ENCODE assay signal across 13 cellular contexts in the genomic region with DNA sequence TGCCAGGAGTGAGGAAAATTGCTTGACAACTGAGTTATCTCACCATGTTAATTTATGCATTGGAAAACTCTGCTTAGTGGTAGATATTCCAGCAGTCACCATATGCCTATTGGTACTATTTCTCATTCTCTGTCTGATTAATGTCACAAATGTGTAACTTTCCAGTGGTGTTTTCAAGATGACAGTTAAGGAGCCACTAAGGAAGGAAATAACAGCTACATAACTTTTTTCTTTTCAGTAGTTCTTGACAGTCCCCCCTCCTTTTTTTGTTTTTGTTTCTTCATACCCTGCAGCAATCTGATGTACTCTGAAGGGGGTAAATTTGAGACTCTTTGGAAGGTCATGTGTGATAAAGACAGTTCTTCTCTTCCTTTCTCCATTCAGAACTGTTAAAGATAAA.
A peak's percentile ranks its signal among the peaks of the same experiment; 100 is the strongest.
DNase-seq lines count a peak whose midpoint lies in the region; ATAC-seq and TF ChIP-seq lines count a peak whose summit lies in the region.
"Had no signal": no experiment of that assay in that cellular context is flagged by ENCODE, and none has a peak within 500 bp of the region (broad histone marks: within the 10 kb centered on the region; RNA-seq: fewer than 3 reads in every experiment).

No MANE protein-coding gene starts in this region.

- peaks cover 8% of the 10 kb centered on the region for H3K9me3 Mint-ChIP-seq in activated naive CD4-positive, alpha-beta T cell treated with anti-CD3 and anti-CD28 coated beads, Interleukin-2, amount 10 ng/mL, durations not matched to agents 7 days and 5 days
- peaks cover 27% of the 10 kb centered on the region for H3K9me3 Mint-ChIP-seq in T-helper 2 cell treated with Interferon-gamma antibody and Interleukin-4, amounts not matched to agents 5 μg/mL and 100 μg/mL, for 36 hours
- no peaks in the 10 kb centered on the region for H3K9me3 Mint-ChIP-seq in memory B cell

- DNase-seq in activated naive CD4-positive, alpha-beta T cell treated with anti-CD3 and anti-CD28 coated beads, Interleukin-2, amount 10 ng/mL, durations not matched to agents 7 days and 5 days, result no peak
- DNase-seq in activated naive CD4-positive, alpha-beta T cell treated with Interleukin-2 at 50 U/mL for 16 hours, result no peak
- no peak for DNase-seq in T-helper 2 cell treated with Interferon-gamma antibody and Interleukin-4, amounts not matched to agents 5 μg/mL and 100 μg/mL, for 36 hours (ENCODE audit: low spot score)
- no peak for DNase-seq in memory B cell (ENCODE audit: low spot score in 2 of 2)
- DNase-seq in globus pallidus (ENCODE audit: low spot score), result no peak
- DNase-seq in GM10266 (ENCODE audit: extremely low spot score), result no peak
- DNase-seq: amygdala, foreskin melanocyte, KG1, NCI-H1694 treated with DMSO at 0.1 percent for 48 hours, SJCRH30 had no signal

- no peak for TF ChIP-seq CTCF in GM10266 (IDR thresholded peaks at IDR 0.05; ENCODE audit: control insufficient read depth, insufficient read depth, low read depth, missing control alignments)

- peak overlapping the region; percentile 66 for H3K4me3 Mint-ChIP-seq in activated naive CD4-positive, alpha-beta T cell treated with anti-CD3 and anti-CD28 coated beads, Interleukin-2, amount 10 ng/mL, durations not matched to agents 7 days and 5 days
- peak overlapping the region; percentile 75 for H3K4me3 Mint-ChIP-seq in T-helper 2 cell treated with Interferon-gamma antibody and Interleukin-4, amounts not matched to agents 5 μg/mL and 100 μg/mL, for 36 hours
- H3K4me3 Mint-ChIP-seq in memory B cell, result no peak overlapping the region

- peaks cover 45% of the 10 kb centered on the region for H3K36me3 Mint-ChIP-seq in activated naive CD4-positive, alpha-beta T cell treated with anti-CD3 and anti-CD28 coated beads, Interleukin-2, amount 10 ng/mL, durations not matched to agents 7 days and 5 days
- H3K36me3 Mint-ChIP-seq in T-helper 2 cell treated with Interferon-gamma antibody and Interleukin-4, amounts not matched to agents 5 μg/mL and 100 μg/mL, for 36 hours (ENCODE audit: low read depth), result peaks cover 43% of the 10 kb centered on the region
- peaks cover 11% of the 10 kb centered on the region for H3K36me3 Mint-ChIP-seq in memory B cell

- ATAC-seq in memory B cell (ENCODE audit: low read depth) (no peak), HG03095 (IDR thresholded peaks at IDR 0.05; ENCODE audit: unreplicated experiment) (no peak), HG02885 (IDR thresholded peaks at IDR 0.05; ENCODE audit: poor library complexity, unreplicated experiment) (no peak)

- peaks cover 67% of the 10 kb centered on the region for H3K4me1 Mint-ChIP-seq in activated naive CD4-positive, alpha-beta T cell treated with anti-CD3 and anti-CD28 coated beads, Interleukin-2, amount 10 ng/mL, durations not matched to agents 7 days and 5 days
- H3K4me1 Mint-ChIP-seq in T-helper 2 cell treated with Interferon-gamma antibody and Interleukin-4, amounts not matched to agents 5 μg/mL and 100 μg/mL, for 36 hours (ENCODE audit: low read depth), result peaks cover 39% of the 10 kb centered on the region
- peaks cover 29% of the 10 kb centered on the region for H3K4me1 Mint-ChIP-seq in memory B cell

- CTCF ChIA-PET in activated naive CD4-positive, alpha-beta T cell treated with anti-CD3 and anti-CD28 coated beads, Interleukin-2, amount 10 ng/mL, durations not matched to agents 7 days and 5 days (lab: Charles Lee), result interaction anchor here (1.1 to 3.9 kb wide), 4 partner anchors 9 to 53 kb away, joined by 3 to 14 read pairs (median 5); no protein-coding TSS in a partner anchor

- no peaks in the 10 kb centered on the region for H3K27me3 Mint-ChIP-seq in activated naive CD4-positive, alpha-beta T cell treated with anti-CD3 and anti-CD28 coated beads, Interleukin-2, amount 10 ng/mL, durations not matched to agents 7 days and 5 days
- no peaks in the 10 kb centered on the region for H3K27me3 Mint-ChIP-seq in T-helper 2 cell treated with Interferon-gamma antibody and Interleukin-4, amounts not matched to agents 5 μg/mL and 100 μg/mL, for 36 hours (ENCODE audit: low read depth)
- no peaks in the 10 kb centered on the region for H3K27me3 Mint-ChIP-seq in memory B cell

- peak overlapping the region; percentile 94 for H3K27ac Mint-ChIP-seq in activated naive CD4-positive, alpha-beta T cell treated with anti-CD3 and anti-CD28 coated beads, Interleukin-2, amount 10 ng/mL, durations not matched to agents 7 days and 5 days
- H3K27ac Mint-ChIP-seq in T-helper 2 cell treated with Interferon-gamma antibody and Interleukin-4, amounts not matched to agents 5 μg/mL and 100 μg/mL, for 36 hours, result peak overlapping the region; percentile 93
- peak overlapping the region; percentile 90 for H3K27ac Mint-ChIP-seq in memory B cell
